Comparison of ENCODE assay signal across 1 cellular context in genomic region chr2:176187306-176188217, GRCh38.
TF ChIP-seq lines count a peak whose summit lies in the region.

No MANE protein-coding gene starts in this region.

TF ChIP-seq in HepG2, 621 proteins besides CTCF, POLR2A, EP300 and RAD21 (continued from another document and continues in another):
- TF ChIP-seq PRDM10 (CRISPR knock-in tag; IDR thresholded peaks at IDR 0.05; ENCODE audit: low read depth) (no peak), TRIM24 (CRISPR knock-in tag; IDR thresholded peaks at IDR 0.05) (no peak), PCBP1 (IDR thresholded peaks at IDR 0.05; ENCODE audit: borderline replicate concordance, low read depth, low read length) (no peak), ZNF468 (CRISPR knock-in tag; IDR thresholded peaks at IDR 0.05) (peak; percentile 79; the same call in 1 of the 2 replicates), ARID4A (CRISPR knock-in tag; IDR thresholded peaks at IDR 0.05; ENCODE audit: borderline replicate concordance) (peak; percentile 11; the same call in 1 of the 2 replicates), ZNF180 (CRISPR knock-in tag; IDR thresholded peaks at IDR 0.05; ENCODE audit: borderline replicate concordance, low read depth) (no peak), RFXAP (CRISPR knock-in tag; IDR thresholded peaks at IDR 0.05; ENCODE audit: borderline replicate concordance) (0 out of 2 replicates have a peak, but pooled peaks have one; percentile 25), ZNF232 (CRISPR knock-in tag; IDR thresholded peaks at IDR 0.05; ENCODE audit: borderline replicate concordance) (no peak), MYPOP (CRISPR knock-in tag; IDR thresholded peaks at IDR 0.05) (peak; percentile 33; the same call in 1 of the 2 replicates), ZNF672 (CRISPR knock-in tag; IDR thresholded peaks at IDR 0.05) (no peak), ZFP36L1 (CRISPR knock-in tag; IDR thresholded peaks at IDR 0.05) (0 out of 2 replicates have a peak, but pooled peaks have one; percentile 20), FIP1L1 (IDR thresholded peaks at IDR 0.05; ENCODE audit: borderline replicate concordance, insufficient read depth, low read depth, low read length) (no peak), TAF15 (IDR thresholded peaks at IDR 0.05; ENCODE audit: low read depth, low read length, poor library complexity, severe bottlenecking) (no peak), ZNF574 (CRISPR knock-in tag; IDR thresholded peaks at IDR 0.05) (no peak), CEBPG (CRISPR knock-in tag; IDR thresholded peaks at IDR 0.05) (peak; percentile 43), ZNF800 (CRISPR knock-in tag; IDR thresholded peaks at IDR 0.05) (peak; percentile 19; the same call in 1 of the 2 replicates), MYNN (CRISPR knock-in tag; IDR thresholded peaks at IDR 0.05; ENCODE audit: low read depth) (0 out of 2 replicates have a peak, but pooled peaks have one; percentile 39), HNF4A (CRISPR knock-in tag; IDR thresholded peaks at IDR 0.05) (peak; percentile 24; the same call in 1 of the 2 replicates), ZKSCAN5 (CRISPR knock-in tag; IDR thresholded peaks at IDR 0.05) (no peak), ZNF615 (CRISPR knock-in tag; IDR thresholded peaks at IDR 0.05; ENCODE audit: borderline replicate concordance) (0 out of 2 replicates have a peak, but pooled peaks have one; percentile 66), ZNF580 (CRISPR knock-in tag; IDR thresholded peaks at IDR 0.05; ENCODE audit: borderline replicate concordance, low read depth) (no peak), POLR2AphosphoS5 (IDR thresholded peaks at IDR 0.05; ENCODE audit: low read depth, low read length) (peak; percentile 57), ARID2 (CRISPR knock-in tag; IDR thresholded peaks at IDR 0.05; ENCODE audit: borderline replicate concordance) (peak; percentile 91), ATF3 (CRISPR knock-in tag; IDR thresholded peaks at IDR 0.05) (no peak), HDAC2 (CRISPR knock-in tag; IDR thresholded peaks at IDR 0.05) (peak; percentile 38), ZNF484 (CRISPR knock-in tag; IDR thresholded peaks at IDR 0.05; ENCODE audit: borderline replicate concordance, low read depth) (no peak), ZNF33B (CRISPR knock-in tag; IDR thresholded peaks at IDR 0.05) (no peak), RBFOX2 (IDR thresholded peaks at IDR 0.05; ENCODE audit: low read depth, low read length) (no peak), HMG20B (CRISPR knock-in tag; conservative IDR thresholded peaks at IDR 0.05) (0 out of 2 replicates have a peak, but pooled peaks have one; percentile 22), ZBTB46 (CRISPR knock-in tag; IDR thresholded peaks at IDR 0.05; ENCODE audit: borderline replicate concordance) (no peak), POGK (CRISPR knock-in tag; conservative IDR thresholded peaks at IDR 0.05) (no peak), BRCA1 (CRISPR knock-in tag; IDR thresholded peaks at IDR 0.05) (peak; percentile 52; the same call in 1 of the 2 replicates), CAMTA2 (CRISPR knock-in tag; IDR thresholded peaks at IDR 0.05; ENCODE audit: borderline replicate concordance) (no peak), YEATS4 (CRISPR knock-in tag; IDR thresholded peaks at IDR 0.05; ENCODE audit: borderline replicate concordance) (peak; percentile 67; the same call in 1 of the 2 replicates), MED8 (CRISPR knock-in tag; IDR thresholded peaks at IDR 0.05; ENCODE audit: insufficient replicate concordance) (no peak), SOX13 (IDR thresholded peaks at IDR 0.05) (peak; percentile 10; the same call in 1 of the 2 replicates), SOX13 (CRISPR knock-in tag; conservative IDR thresholded peaks at IDR 0.05 in 1 of 2, IDR thresholded peaks at IDR 0.05 in 1 of 2) (peak in 1 of 2 experiments; percentile 84; a peak in 2 of 4 replicates), DR1 (CRISPR knock-in tag; IDR thresholded peaks at IDR 0.05) (no peak), ZNF776 (CRISPR knock-in tag; IDR thresholded peaks at IDR 0.05) (peak; percentile 7; the same call in 1 of the 2 replicates), SMAD3 (CRISPR knock-in tag; IDR thresholded peaks at IDR 0.05) (0 out of 2 replicates have a peak, but pooled peaks have one; percentile 18), ZNF83 (CRISPR knock-in tag; IDR thresholded peaks at IDR 0.05; ENCODE audit: borderline replicate concordance) (no peak)
